ENCODE assay signal across 9 cellular contexts in the genomic region with DNA sequence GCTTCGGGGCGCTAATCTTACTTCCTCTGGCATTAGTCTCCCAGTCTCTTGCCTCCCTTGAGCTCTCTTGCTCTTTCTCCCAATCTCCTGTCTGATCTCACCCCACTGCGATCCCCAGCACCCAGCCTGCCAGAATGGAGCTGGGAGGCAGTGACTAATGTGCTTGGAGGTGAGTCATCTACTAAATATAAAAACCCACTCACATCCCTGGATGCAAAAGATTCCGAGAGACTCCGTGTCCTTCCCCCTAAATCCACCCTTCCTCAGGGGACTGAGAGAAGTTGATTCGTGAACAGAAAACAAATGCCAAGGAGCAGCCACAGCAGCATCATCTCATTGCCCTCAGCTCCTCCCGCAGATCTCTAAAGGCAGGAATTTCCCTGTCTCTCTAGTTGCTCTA. TPM values are rescaled to one million over a fixed set of nuclear protein-coding genes. Genes with fewer than 3 reads are reported as not detected.
A peak's percentile ranks its signal among the peaks of the same experiment; 100 is the strongest.
DNase-seq lines count a peak whose midpoint lies in the region; ATAC-seq and TF ChIP-seq lines count a peak whose summit lies in the region.
"Had no signal": no experiment of that assay in that cellular context is flagged by ENCODE, and none has a peak within 500 bp of the region (broad histone marks: within the 10 kb centered on the region; RNA-seq: fewer than 3 reads in every experiment).

No MANE protein-coding gene starts in this region.

- in situ Hi-C loops in Panc1 (cut with HindIII; ENCODE audit: low pct_unique_long_range_greater_than_20kb, low sequenced_read_pairs): no loop called here

- TF ChIP-seq CTCF in Panc1 (IDR thresholded peaks at IDR 0.05) (no peak), epithelial cell of proximal tubule (conservative IDR thresholded peaks at IDR 0.05; ENCODE audit: low read depth, low read length) (no peak)

- H3K27ac ChIP-seq in Panc1 (ENCODE audit: low read length): no peak overlapping the region

- no peaks in the 10 kb centered on the region; the same call in 1 of the 2 replicates for H3K27me3 ChIP-seq in Panc1 (ENCODE audit: control insufficient read depth, insufficient read depth, low read length)

- DNase-seq in DMS53 (lab: John Stamatoyannopoulos, UW): peak; percentile 79
- peak; percentile 24 for DNase-seq in Panc1 (ENCODE audit: low read depth, low spot score)
- peak; percentile 23 for DNase-seq in epithelial cell of proximal tubule (ENCODE audit: low read depth)
- DNase-seq in occipital lobe (lab: John Stamatoyannopoulos, UW): peak; percentile 75
- no peak for DNase-seq in SIG-M5 (lab: John Stamatoyannopoulos, UW)
- DNase-seq in HT-29 (ENCODE audit: low spot score): no peak
- DNase-seq in HEK293T (ENCODE audit: extremely low spot score): no peak

- H3K4me3 ChIP-seq in Panc1 (ENCODE audit: low read depth in 2 of 2, low read length in 2 of 2) (no peak overlapping the region), epithelial cell of proximal tubule (ENCODE audit: low read depth, low read length) (no peak overlapping the region)

- no peaks in the 10 kb centered on the region for H3K9me3 ChIP-seq in Panc1 (ENCODE audit: control insufficient read depth, insufficient read depth, low read depth, low read length)

- no peak for ATAC-seq in Panc1
- ATAC-seq in HG03175 (IDR thresholded peaks at IDR 0.05; ENCODE audit: unreplicated experiment): no peak

- CTCF ChIA-PET in Panc1 (lab: Charles Lee): no interaction called here
- CTCF ChIA-PET in HEK293T (lab: Yijun Ruan, JAX): interaction anchor here (9.7 kb wide), 1 partner anchor 142 kb away, joined by 102 read pairs; no protein-coding TSS in a partner anchor

- POLR2A ChIA-PET in Panc1 (lab: Charles Lee) (no interaction called here), HEK293T (lab: Yijun Ruan, JAX) (no interaction called here)

- BruUV-seq in Panc1 (replicated peaks; lab: Mats Ljungman, UMichigan): no TSS peak

- intact Hi-C loops in Panc1 (cut with micrococcal nuclease; ENCODE audit: unreplicated experiment): no loop called here

- H3K36me3 ChIP-seq in Panc1 (ENCODE audit: control insufficient read depth, insufficient read depth, low read length): no peaks in the 10 kb centered on the region

- H3K4me1 ChIP-seq in Panc1 (ENCODE audit: control insufficient read depth, insufficient read depth, low read length): no peaks in the 10 kb centered on the region

TF ChIP-seq in HEK293T, 16 proteins besides CTCF, POLR2A, EP300 and RAD21:
- TF ChIP-seq L3MBTL2 (conservative IDR thresholded peaks at IDR 0.05): no peak
- TF ChIP-seq FOXA1 (IDR thresholded peaks at IDR 0.05): no peak
- TF ChIP-seq HDGF (IDR thresholded peaks at IDR 0.05; ENCODE audit: borderline replicate concordance): no peak
- TF ChIP-seq SP1 (IDR thresholded peaks at IDR 0.05): no peak
- TF ChIP-seq CTBP1 (IDR thresholded peaks at IDR 0.05; ENCODE audit: borderline replicate concordance): no peak
- TF ChIP-seq, protein P1, sequence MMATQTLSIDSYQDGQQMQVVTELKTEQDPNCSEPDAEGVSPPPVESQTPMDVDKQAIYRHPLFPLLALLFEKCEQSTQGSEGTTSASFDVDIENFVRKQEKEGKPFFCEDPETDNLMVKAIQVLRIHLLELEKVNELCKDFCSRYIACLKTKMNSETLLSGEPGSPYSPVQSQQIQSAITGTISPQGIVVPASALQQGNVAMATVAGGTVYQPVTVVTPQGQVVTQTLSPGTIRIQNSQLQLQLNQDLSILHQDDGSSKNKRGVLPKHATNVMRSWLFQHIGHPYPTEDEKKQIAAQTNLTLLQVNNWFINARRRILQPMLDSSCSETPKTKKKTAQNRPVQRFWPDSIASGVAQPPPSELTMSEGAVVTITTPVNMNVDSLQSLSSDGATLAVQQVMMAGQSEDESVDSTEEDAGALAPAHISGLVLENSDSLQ (IDR thresholded peaks at IDR 0.05): no peak
- TF ChIP-seq SUZ12 (IDR thresholded peaks at IDR 0.05): no peak
- TF ChIP-seq BHLHE40 (IDR thresholded peaks at IDR 0.05; ENCODE audit: borderline replicate concordance): no peak
- TF ChIP-seq ARNT (IDR thresholded peaks at IDR 0.05): no peak
- TF ChIP-seq FOXM1 (IDR thresholded peaks at IDR 0.05; ENCODE audit: borderline replicate concordance): no peak
- no peak for TF ChIP-seq ZNF384 (IDR thresholded peaks at IDR 0.05)
- TF ChIP-seq ELF4 (IDR thresholded peaks at IDR 0.05): no peak
- no peak for TF ChIP-seq FOXK2 (IDR thresholded peaks at IDR 0.05)
- no peak for TF ChIP-seq NFRKB (IDR thresholded peaks at IDR 0.05)
- TF ChIP-seq LEF1 (IDR thresholded peaks at IDR 0.05; ENCODE audit: borderline replicate concordance): no peak
- no peak for TF ChIP-seq TARDBP (IDR thresholded peaks at IDR 0.05)

RNA-seq across cellular contexts. Expression of a gene that starts 45.7 kb away (rescaled TPM):
- total RNA-seq in Panc1 (2021; ENCODE audit: unreplicated experiment) (not detected), epithelial cell of proximal tubule (not detected in 2 replicates), occipital lobe (1.7 TPM)
- not detected for polyA plus RNA-seq in Panc1 (2012; ENCODE audit: insufficient read length)
- total RNA-seq in HT-29 (2014; rRNA removed; shearing (Covaris generic)): not detected in 2 replicates
- total RNA-seq: pulmonary artery endothelial cell had no signal

Comparison
In these comparisons a context has a peak if more than half of its experiments do, and no peak if none do; other contexts are left out.
1. DNase-seq: peak in DMS53 (single experiment), Panc1 (single experiment), epithelial cell of proximal tubule (single experiment) and occipital lobe (single experiment); none in SIG-M5 (single experiment), HT-29 (single experiment) and HEK293T (single experiment).